10 cellular contexts compared by ENCODE assay signal in genomic region chr14:56487090-56487667, GRCh38.
DNase-seq lines count a peak whose midpoint lies in the region; ATAC-seq and TF ChIP-seq lines count a peak whose summit lies in the region.
"Had no signal": no experiment of that assay in that cellular context is flagged by ENCODE, and none has a peak within 500 bp of the region (broad histone marks: within the 10 kb centered on the region; RNA-seq: fewer than 3 reads in every experiment).

No MANE protein-coding gene starts in this region.

- DNase-seq in NCI-H146 treated with DMSO at 0.1 percent for 48 hours (lab: John Stamatoyannopoulos, UW; ENCODE audit: unreplicated experiment) (peak; percentile 4), NCI-H146 (lab: John Stamatoyannopoulos, UW) (no peak), Panc1 (ENCODE audit: low read depth, low spot score) (no peak), fibroblast of the aortic adventitia (ENCODE audit: low read depth) (peak; percentile 55), testis (no peak), NCI-H510A (lab: John Stamatoyannopoulos, UW) (no peak)
- DNase-seq in activated effector memory CD4-positive, alpha-beta T cell treated with anti-CD3 and anti-CD28 coated beads, Interleukin-2, amount 50 U/mL, for 16 hours, result no peak
- DNase-seq: CD4-positive, CD25-positive, alpha-beta regulatory T cell; WERI-Rb-1 had no signal

- intact Hi-C loops in Panc1 (cut with micrococcal nuclease; ENCODE audit: unreplicated experiment) (no loop called here), testis (cut with DNase I; ENCODE audit: low total_unique reads) (no loop called here)

- H3K4me1 ChIP-seq in Panc1 (ENCODE audit: control insufficient read depth, insufficient read depth, low read length) (no peaks in the 10 kb centered on the region), testis (no peaks in the 10 kb centered on the region)

- POLR2A ChIA-PET in Panc1 (lab: Charles Lee), result no interaction called here

- no peaks in the 10 kb centered on the region for H3K27me3 ChIP-seq in Panc1 (ENCODE audit: control insufficient read depth, insufficient read depth, low read length)
- no peaks in the 10 kb centered on the region for H3K27me3 ChIP-seq in testis

- in situ Hi-C loops in Panc1 (cut with HindIII; ENCODE audit: low pct_unique_long_range_greater_than_20kb, low sequenced_read_pairs), result no loop called here

- H3K27ac ChIP-seq in Panc1 (ENCODE audit: low read length) (no peak overlapping the region), testis (no peak overlapping the region)
- H3K27ac ChIP-seq: WERI-Rb-1 had no signal

- CTCF ChIA-PET in Panc1 (lab: Charles Lee), result no interaction called here

- 54 to 60% methylated on average over 4 of the region's 4 CpGs for WGBS in testis, 2 donors

- BruUV-seq in Panc1 (replicated peaks; lab: Mats Ljungman, UMichigan), result no TSS peak

- no peak overlapping the region for H3K4me3 ChIP-seq in Panc1 (ENCODE audit: low read depth in 2 of 2, low read length in 2 of 2)
- no peak overlapping the region for H3K4me3 ChIP-seq in fibroblast of the aortic adventitia (ENCODE audit: low read depth, low read length)
- no peak overlapping the region for H3K4me3 ChIP-seq in testis

- H3K36me3 ChIP-seq in Panc1 (ENCODE audit: control insufficient read depth, insufficient read depth, low read length), result no peaks in the 10 kb centered on the region
- H3K36me3 ChIP-seq in testis (ENCODE audit: low read depth, missing control alignments), result no peaks in the 10 kb centered on the region
- H3K36me3 ChIP-seq: WERI-Rb-1 had no signal

- 0 out of 2 replicates have a peak, but pooled peaks have one; percentile 58 for ATAC-seq in Panc1
- no peak for ATAC-seq in HG03571 (IDR thresholded peaks at IDR 0.05; ENCODE audit: unreplicated experiment)

- TF ChIP-seq POLR2A in testis (IDR thresholded peaks at IDR 0.05), result no peak

- no peaks in the 10 kb centered on the region for H3K9me3 ChIP-seq in Panc1 (ENCODE audit: control insufficient read depth, insufficient read depth, low read depth, low read length)
- no peaks in the 10 kb centered on the region for H3K9me3 ChIP-seq in testis

- TF ChIP-seq CTCF in Panc1 (IDR thresholded peaks at IDR 0.05) (peak; percentile 54), fibroblast of the aortic adventitia (IDR thresholded peaks at IDR 0.05; ENCODE audit: insufficient read depth, low read length) (peak; percentile 59), testis (IDR thresholded peaks at IDR 0.05) (peak in 2 of 3 experiments; percentile 17 to 33)

Comparison
In these comparisons a context has a peak if more than half of its experiments do, and no peak if none do; other contexts are left out.
1. DNase-seq: peak in NCI-H146 treated with DMSO at 0.1 percent for 48 hours (single experiment) and fibroblast of the aortic adventitia (single experiment); none in NCI-H146 (single experiment), Panc1 (single experiment), testis (single experiment), activated effector memory CD4-positive, alpha-beta T cell treated with anti-CD3 and anti-CD28 coated beads, Interleukin-2, amount 50 U/mL, for 16 hours (single experiment) and NCI-H510A (single experiment).
2. Peak in every context shown above with its lines, with median percentiles within 50 percentile points of each other: CTCF ChIP-seq.